8 cellular contexts compared by ENCODE assay signal in the genomic region with DNA sequence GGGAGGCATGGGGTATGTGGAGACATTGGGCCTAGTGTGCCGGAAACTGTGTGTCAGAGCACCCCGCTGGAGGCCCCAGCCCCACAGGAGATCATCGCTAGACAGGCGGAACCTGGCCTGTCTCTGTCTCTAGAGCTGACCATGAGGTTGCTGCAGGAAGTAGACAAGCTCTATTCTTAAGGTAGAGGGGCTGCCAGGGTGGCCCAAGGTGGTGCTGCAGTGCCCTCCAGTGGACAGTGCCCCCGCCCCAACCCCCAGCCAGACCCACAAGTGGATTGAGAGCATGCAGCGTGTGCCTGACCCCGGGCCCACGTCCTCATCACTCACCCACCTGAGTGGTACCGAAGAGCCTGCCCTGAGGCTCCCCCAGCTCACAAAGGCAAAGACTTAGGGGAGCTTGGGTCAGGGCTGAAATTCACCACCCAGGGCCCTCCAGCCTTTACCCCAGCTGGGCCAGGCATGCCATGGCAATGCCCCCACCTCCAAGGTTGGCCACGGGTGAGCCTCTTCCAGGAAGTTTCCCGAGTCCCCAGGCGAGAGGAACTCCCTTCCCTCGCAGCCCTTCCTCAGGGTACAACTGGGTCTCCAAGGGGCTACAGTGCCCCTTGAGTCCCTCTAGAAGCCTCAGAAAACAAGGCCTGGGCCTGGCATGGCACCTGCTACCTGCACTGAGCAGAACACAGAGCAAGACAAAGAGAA.
DNase-seq lines count a peak whose midpoint lies in the region; ATAC-seq and TF ChIP-seq lines count a peak whose summit lies in the region.

No MANE protein-coding gene starts in this region.

- H3K36me3 ChIP-seq in BJ (ENCODE audit: control insufficient read depth, insufficient read depth, low read length) (no peaks in the 10 kb centered on the region), HEK293 (ENCODE audit: control insufficient read depth in 2 of 2, insufficient read depth in 1 of 2, low read length in 2 of 2) (no peaks in the 10 kb centered on the region)

- peak; percentile 48 for TF ChIP-seq CTCF in BJ (IDR thresholded peaks at IDR 0.05; ENCODE audit: insufficient read depth, low read depth, low read length)
- TF ChIP-seq CTCF in HEK293 (tag by site-specific recombination; IDR thresholded peaks at IDR 0.05), result peak; percentile 77

- no peak for ATAC-seq in GM21619 (IDR thresholded peaks at IDR 0.05; ENCODE audit: unreplicated experiment)
- no peak for ATAC-seq in GM18858 (IDR thresholded peaks at IDR 0.05; ENCODE audit: unreplicated experiment)

- H3K4me1 ChIP-seq in HEK293 (ENCODE audit: control insufficient read depth, insufficient read depth, low read length), result no peaks in the 10 kb centered on the region

- POLR2A ChIA-PET in BJ (lab: Charles Lee), result no interaction called here
- POLR2A ChIA-PET in HEK293 (lab: Yijun Ruan, JAX), result interaction anchor here (0.6 kb wide), 1 partner anchor 540 kb away, joined by 4 read pairs; no protein-coding TSS in a partner anchor

- no peak for DNase-seq in BJ (ENCODE audit: low read depth)
- peak; percentile 19 for DNase-seq in UCSD-AML1 (lab: John Stamatoyannopoulos, UW; ENCODE audit: unreplicated experiment)
- DNase-seq in islet precursor cell, result peak; percentile 80
- DNase-seq in kidney tubule cell (ENCODE audit: low spot score), result no peak
- DNase-seq in NCI-H187 treated with DMSO at 0.1 percent for 48 hours (lab: John Stamatoyannopoulos, UW), result no peak

- H3K9me3 ChIP-seq in HEK293 (ENCODE audit: control insufficient read depth, insufficient read depth, low read depth, low read length), result no peaks in the 10 kb centered on the region

- CTCF ChIA-PET in BJ (lab: Yijun Ruan, JAX) (interaction anchor here (0.7 to 2.1 kb wide), 6 partner anchors 8 to 379 kb away, joined by 3 to 5 read pairs (median 4); no protein-coding TSS in a partner anchor), HEK293 (lab: Yijun Ruan, JAX) (interaction anchor here (0.6 to 1.9 kb wide), 23 partner anchors 8 to 1477 kb away, joined by 3 to 9 read pairs (median 3); no protein-coding TSS in a partner anchor)

- no peak overlapping the region for H3K27ac ChIP-seq in HEK293 (ENCODE audit: extremely low read depth, low read depth, low read length)

- H3K4me3 ChIP-seq in BJ (ENCODE audit: low read depth, low read length), result no peak overlapping the region
- H3K4me3 ChIP-seq in HEK293 (ENCODE audit: low read depth, low read length), result no peak overlapping the region

- peaks cover 2% of the 10 kb centered on the region for H3K27me3 ChIP-seq in BJ (ENCODE audit: control insufficient read depth, insufficient read depth, low read length)

TF ChIP-seq in HEK293, 187 proteins besides CTCF, POLR2A, EP300 and RAD21:
- TF ChIP-seq EGR2 (tag by site-specific recombination; IDR thresholded peaks at IDR 0.05; ENCODE audit: low read depth), result no peak
- TF ChIP-seq ZNF654 (tag by site-specific recombination; IDR thresholded peaks at IDR 0.05; ENCODE audit: low read depth), result peak; percentile 51
- no peak for TF ChIP-seq GLI4 (tag by site-specific recombination; IDR thresholded peaks at IDR 0.05)
- peak; percentile 42; the same call in 1 of the 2 replicates for TF ChIP-seq SCRT2 (tag by site-specific recombination; IDR thresholded peaks at IDR 0.05)
- no peak for TF ChIP-seq ZNF621 (tag by site-specific recombination; IDR thresholded peaks at IDR 0.05)
- 0 out of 2 replicates have a peak, but pooled peaks have one; percentile 32 for TF ChIP-seq SCRT1 (tag by site-specific recombination; IDR thresholded peaks at IDR 0.05; ENCODE audit: borderline replicate concordance)
- TF ChIP-seq GFI1B (tag by site-specific recombination; IDR thresholded peaks at IDR 0.05), result no peak
- no peak for TF ChIP-seq AEBP2 (tag by site-specific recombination; IDR thresholded peaks at IDR 0.05; ENCODE audit: borderline replicate concordance)
- TF ChIP-seq, protein P1, sequence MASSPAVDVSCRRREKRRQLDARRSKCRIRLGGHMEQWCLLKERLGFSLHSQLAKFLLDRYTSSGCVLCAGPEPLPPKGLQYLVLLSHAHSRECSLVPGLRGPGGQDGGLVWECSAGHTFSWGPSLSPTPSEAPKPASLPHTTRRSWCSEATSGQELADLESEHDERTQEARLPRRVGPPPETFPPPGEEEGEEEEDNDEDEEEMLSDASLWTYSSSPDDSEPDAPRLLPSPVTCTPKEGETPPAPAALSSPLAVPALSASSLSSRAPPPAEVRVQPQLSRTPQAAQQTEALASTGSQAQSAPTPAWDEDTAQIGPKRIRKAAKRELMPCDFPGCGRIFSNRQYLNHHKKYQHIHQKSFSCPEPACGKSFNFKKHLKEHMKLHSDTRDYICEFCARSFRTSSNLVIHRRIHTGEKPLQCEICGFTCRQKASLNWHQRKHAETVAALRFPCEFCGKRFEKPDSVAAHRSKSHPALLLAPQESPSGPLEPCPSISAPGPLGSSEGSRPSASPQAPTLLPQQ (tag by site-specific recombination; IDR thresholded peaks at IDR 0.05), result 0 out of 2 replicates have a peak, but pooled peaks have one; percentile 16
- no peak for TF ChIP-seq ZNF280D (tag by site-specific recombination; IDR thresholded peaks at IDR 0.05)
TF ChIP-seq in HEK293: peak in this region for 4.

Comparison
In these comparisons a context has a peak if more than half of its experiments do, and no peak if none do; other contexts are left out.
1. DNase-seq: peak in UCSD-AML1 (single experiment) and islet precursor cell (single experiment); none in BJ (single experiment), kidney tubule cell (single experiment) and NCI-H187 treated with DMSO at 0.1 percent for 48 hours (single experiment).